Comparison of ENCODE assay signal across 15 cellular contexts in the genomic region with DNA sequence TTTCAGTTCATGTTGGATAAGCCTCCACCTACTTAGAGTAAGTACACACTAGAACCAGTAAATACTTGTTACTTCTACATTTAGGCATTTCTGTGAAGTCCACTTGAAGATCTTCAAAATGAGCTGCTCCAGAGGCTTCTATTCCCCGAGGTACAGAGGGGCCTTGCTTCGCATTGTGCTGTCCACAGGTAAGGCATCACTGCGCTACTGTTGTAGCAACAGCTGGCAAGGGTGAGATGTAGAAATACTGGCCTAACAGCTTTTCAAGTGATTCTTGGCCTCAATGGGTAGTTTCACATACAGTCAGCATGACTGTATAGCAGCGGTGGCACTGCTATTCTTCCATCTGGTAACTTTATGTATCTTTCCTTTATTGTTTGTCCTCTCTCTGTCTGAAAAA. TPM values are rescaled to one million over a fixed set of nuclear protein-coding genes. Genes with fewer than 3 reads are reported as not detected.
"Had no signal": no experiment of that assay in that cellular context is flagged by ENCODE, and none has a peak within 500 bp of the region (broad histone marks: within the 10 kb centered on the region; RNA-seq: fewer than 3 reads in every experiment).

No MANE protein-coding gene starts in this region.

RNA-seq across cellular contexts. Expression of a gene that starts 4.7 kb away (rescaled TPM):
- total RNA-seq: activated B cell treated with CpG ODN at 0.5 μM for 24 hours; activated CD4-positive, alpha-beta memory T cell treated with anti-CD3 and anti-CD28 coated beads for 36 hours; activated CD4-positive, alpha-beta memory T cell treated with anti-CD3 and anti-CD28 coated beads, Interleukin-2, amount 10 ng/mL, durations not matched to agents 7 days and 5 days; activated CD4-positive, alpha-beta T cell treated with anti-CD3 and anti-CD28 coated beads for 36 hours; activated CD4-positive, alpha-beta T cell treated with anti-CD3 and anti-CD28 coated beads, Interleukin-2, amount 10 ng/mL, durations not matched to agents 24 days and 14 days; activated CD4-positive, alpha-beta T cell treated with anti-CD3 and anti-CD28 coated beads, Interleukin-2, amount 10 ng/mL, durations not matched to agents 7 days and 5 days; activated CD8-positive, alpha-beta memory T cell treated with anti-CD3 and anti-CD28 coated beads for 36 hours; activated CD8-positive, alpha-beta memory T cell treated with anti-CD3 and anti-CD28 coated beads, Interleukin-2, amount 10 ng/mL, durations not matched to agents 7 days and 5 days; activated CD8-positive, alpha-beta T cell treated with anti-CD3 and anti-CD28 coated beads for 36 hours; activated CD8-positive, alpha-beta T cell treated with anti-CD3 and anti-CD28 coated beads, Interleukin-2, amount 10 ng/mL, durations not matched to agents 7 days and 5 days; T-cell; T-helper 1 cell treated with Interleukin-12 subunit alpha and Interleukin-12 subunit beta and Interleukin-4 antibody, amounts not matched to agents 30 ng/mL and 1 ng/mL, for 36 hours; T-helper 17 cell; T-helper 2 cell treated with Interferon-gamma antibody and Interleukin-4, amounts not matched to agents 100 ng/mL and 5 ng/mL, for 36 hours; WTC11 had no signal

RNA-seq across cellular contexts. Expression of a gene that starts 49.0 kb away (rescaled TPM):
- total RNA-seq: activated B cell treated with CpG ODN at 0.5 μM for 24 hours; activated CD4-positive, alpha-beta memory T cell treated with anti-CD3 and anti-CD28 coated beads for 36 hours; activated CD4-positive, alpha-beta memory T cell treated with anti-CD3 and anti-CD28 coated beads, Interleukin-2, amount 10 ng/mL, durations not matched to agents 7 days and 5 days; activated CD4-positive, alpha-beta T cell treated with anti-CD3 and anti-CD28 coated beads for 36 hours; activated CD4-positive, alpha-beta T cell treated with anti-CD3 and anti-CD28 coated beads, Interleukin-2, amount 10 ng/mL, durations not matched to agents 24 days and 14 days; activated CD4-positive, alpha-beta T cell treated with anti-CD3 and anti-CD28 coated beads, Interleukin-2, amount 10 ng/mL, durations not matched to agents 7 days and 5 days; activated CD8-positive, alpha-beta memory T cell treated with anti-CD3 and anti-CD28 coated beads for 36 hours; activated CD8-positive, alpha-beta memory T cell treated with anti-CD3 and anti-CD28 coated beads, Interleukin-2, amount 10 ng/mL, durations not matched to agents 7 days and 5 days; activated CD8-positive, alpha-beta T cell treated with anti-CD3 and anti-CD28 coated beads for 36 hours; activated CD8-positive, alpha-beta T cell treated with anti-CD3 and anti-CD28 coated beads, Interleukin-2, amount 10 ng/mL, durations not matched to agents 7 days and 5 days; T-cell; T-helper 1 cell treated with Interleukin-12 subunit alpha and Interleukin-12 subunit beta and Interleukin-4 antibody, amounts not matched to agents 30 ng/mL and 1 ng/mL, for 36 hours; T-helper 17 cell; T-helper 2 cell treated with Interferon-gamma antibody and Interleukin-4, amounts not matched to agents 100 ng/mL and 5 ng/mL, for 36 hours; WTC11 had no signal
